ENCODE assay signal across 8 cellular contexts in genomic region chr19:17933414-17934129, GRCh38. TPM values are rescaled to one million over a fixed set of nuclear protein-coding genes. Genes with fewer than 3 reads are reported as not detected.
A peak's percentile ranks its signal among the peaks of the same experiment; 100 is the strongest.
DNase-seq lines count a peak whose midpoint lies in the region; ATAC-seq and TF ChIP-seq lines count a peak whose summit lies in the region.

No MANE protein-coding gene starts in this region.

- no peak overlapping the region for H2BK120ac ChIP-seq in trophoblast cell (ENCODE audit: insufficient read depth, low read length, poor library complexity)

- peak overlapping the region; percentile 66 for H4K8ac ChIP-seq in trophoblast cell (ENCODE audit: low read depth, low read length)

- peak overlapping the region; percentile 49 for H3K18ac ChIP-seq in trophoblast cell (ENCODE audit: low read length)

- WGBS in trophoblast cell (ENCODE audit: extremely low coverage, insufficient coverage, insufficient read length) = no CpG with 5 or more reads among the region's 19 CpGs

- ATAC-seq in esophagus mucosa = peak; percentile 70
- ATAC-seq in GM18873 (IDR thresholded peaks at IDR 0.05; ENCODE audit: low FRiP score, unreplicated experiment) = no peak

- H3K79me2 ChIP-seq in trophoblast cell (ENCODE audit: control insufficient read depth, insufficient read depth, low read length, poor library complexity) = peaks cover 5% of the 10 kb centered on the region

- peak overlapping the region; percentile 14 for H4K12ac ChIP-seq in trophoblast cell (ENCODE audit: low read depth, low read length)

- in situ Hi-C loops in KBM-7 (cut with MboI; ENCODE audit: low pct_unique_long_range_greater_than_20kb, low sequenced_read_pairs) = no loop called here

- H3K4me2 ChIP-seq in trophoblast cell (ENCODE audit: low read length) = peak overlapping the region; percentile 72

- H3K36me3 ChIP-seq in trophoblast cell (ENCODE audit: control insufficient read depth in 1 of 2, insufficient read depth in 2 of 2, low read length in 2 of 2) = peaks cover 5 to 12% of the 10 kb centered on the region in 2 experiments

- peak overlapping the region; percentile 93 for H3K9ac ChIP-seq in trophoblast cell (ENCODE audit: low read length)

- DNase-seq in GM12864 (ENCODE audit: low read depth) (no peak), RKO (ENCODE audit: low spot score) (peak; percentile 90), trophoblast cell (peak; percentile 63 to 76), NCI-H2107 treated with DMSO at 0.1 percent for 48 hours (lab: John Stamatoyannopoulos, UW; ENCODE audit: unreplicated experiment) (no peak), KBM-7 (no peak), NCI-H1436 (lab: John Stamatoyannopoulos, UW) (no peak)

- H2BK12ac ChIP-seq in trophoblast cell (ENCODE audit: low read length) = no peak overlapping the region

- H2BK5ac ChIP-seq in trophoblast cell (ENCODE audit: low read depth, low read length, poor library complexity) = no peak overlapping the region

- no peak overlapping the region for H3K23ac ChIP-seq in trophoblast cell (ENCODE audit: low read length)

- no peak overlapping the region for H3K27ac ChIP-seq in trophoblast cell (ENCODE audit: low read depth, low read length)

- peak overlapping the region; percentile 81 for H3K4ac ChIP-seq in trophoblast cell (ENCODE audit: low read depth, low read length)

- peak overlapping the region; percentile 49 for H2AK5ac ChIP-seq in trophoblast cell (ENCODE audit: low read length)

- no peak overlapping the region for H2AFZ ChIP-seq in trophoblast cell (ENCODE audit: insufficient read depth, low read length, poor library complexity)

- peak overlapping the region; percentile 82 for H4K91ac ChIP-seq in trophoblast cell (ENCODE audit: low read depth, low read length)

- peaks cover 9 to 14% of the 10 kb centered on the region in 2 experiments for H3K4me1 ChIP-seq in trophoblast cell (ENCODE audit: control insufficient read depth in 1 of 2, insufficient read depth in 2 of 2, low read length in 2 of 2)

- H3K4me3 ChIP-seq in GM12864 (ENCODE audit: low read depth, low read length) = peak overlapping the region; percentile 87
- peak overlapping the region; percentile 79 for H3K4me3 ChIP-seq in trophoblast cell (ENCODE audit: low read depth, low read length)

- no peaks in the 10 kb centered on the region for H3K27me3 ChIP-seq in trophoblast cell (ENCODE audit: insufficient read depth, low read length)

- TF ChIP-seq CTCF in GM12864 (IDR thresholded peaks at IDR 0.05; ENCODE audit: low read depth, low read length, missing control alignments) = no peak

- H3K79me1 ChIP-seq in trophoblast cell (ENCODE audit: low read length) = peaks cover 8% of the 10 kb centered on the region

- H3K9me3 ChIP-seq in trophoblast cell (ENCODE audit: insufficient read depth, low read depth, low read length) = no peaks in the 10 kb centered on the region

- H3K14ac ChIP-seq in trophoblast cell (ENCODE audit: low read length) = peak overlapping the region; percentile 59

RNA-seq across cellular contexts. Expression of gene CCDC124, which starts 0.8 kb away (rescaled TPM):
- 52.5 TPM for total RNA-seq in esophagus mucosa
- 82.1 and 84.6 TPM in 2 replicates for polyA plus RNA-seq in trophoblast cell (2013)

RNA-seq across cellular contexts. Expression of gene KCNN1, which starts 33.3 kb away (rescaled TPM):
- not detected for total RNA-seq in esophagus mucosa
- 0.31 and 0.48 TPM in 2 replicates for polyA plus RNA-seq in trophoblast cell (2013)

Comparison
In these comparisons a context has a peak if more than half of its experiments do, and no peak if none do; other contexts are left out.
1. DNase-seq: peak in RKO (single experiment) and trophoblast cell (2 of 2); none in GM12864 (single experiment), NCI-H2107 treated with DMSO at 0.1 percent for 48 hours (single experiment), KBM-7 (single experiment) and NCI-H1436 (single experiment).